11 cellular contexts compared by ENCODE assay signal in the genomic region with DNA sequence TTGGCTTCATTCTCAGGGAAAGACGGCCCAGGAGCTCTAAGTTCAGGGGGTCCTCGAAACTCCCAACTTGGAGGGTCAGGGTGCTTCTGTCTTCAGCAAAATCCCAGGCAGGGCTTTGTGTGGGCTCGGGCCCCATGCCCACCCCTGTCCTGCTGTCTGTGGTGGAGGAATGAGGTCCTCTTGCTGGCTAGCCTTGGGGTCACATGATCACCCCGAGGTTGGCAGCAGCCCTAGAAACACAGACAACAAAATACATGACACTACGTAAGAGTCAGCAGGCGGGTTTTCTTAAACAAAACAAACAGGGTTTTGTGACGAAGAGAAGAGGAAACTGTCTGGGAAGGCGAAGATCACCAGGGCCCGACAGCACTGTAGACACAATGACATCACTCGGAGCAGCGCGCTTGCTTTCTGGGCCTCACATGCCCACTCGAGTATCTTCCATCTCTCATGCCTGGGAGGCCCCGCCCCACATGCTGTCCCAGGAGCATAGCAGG.
DNase-seq lines count a peak whose midpoint lies in the region; ATAC-seq and TF ChIP-seq lines count a peak whose summit lies in the region.
"Had no signal": no experiment of that assay in that cellular context is flagged by ENCODE, and none has a peak within 500 bp of the region (broad histone marks: within the 10 kb centered on the region; RNA-seq: fewer than 3 reads in every experiment).

No MANE protein-coding gene starts in this region.

- TF ChIP-seq CTCF in fibroblast of the aortic adventitia (IDR thresholded peaks at IDR 0.05; ENCODE audit: insufficient read depth, low read length) = no peak

- ATAC-seq in HG03354 (IDR thresholded peaks at IDR 0.05; ENCODE audit: poor library complexity, severe bottlenecking, unreplicated experiment) = no peak

- peak; percentile 89 for DNase-seq in CD1c-positive myeloid dendritic cell (ENCODE audit: extremely low spot score)
- peak; percentile 29 for DNase-seq in RPMI7951 (ENCODE audit: low read depth)
- peak; percentile 71 for DNase-seq in fibroblast of the aortic adventitia (ENCODE audit: low read depth)
- peak; percentile 60 for DNase-seq in non-pigmented ciliary epithelial cell (ENCODE audit: low read depth)
- no peak for DNase-seq in cerebellar nuclear complex (lab: John Stamatoyannopoulos, UW)
- no peak for DNase-seq in activated effector memory CD4-positive, alpha-beta T cell treated with Interleukin-2 at 50 U/mL for 16 hours
- DNase-seq in NCI-H446 treated with DMSO at 0.1 percent for 48 hours (lab: John Stamatoyannopoulos, UW) = no peak
- DNase-seq: activated CD4-positive, alpha-beta T cell treated with anti-CD3 and anti-CD28 coated beads, Interleukin-2, amount 10 ng/mL, durations not matched to agents 24 days and 14 days; esophagus squamous epithelium; NCI-H1694 had no signal

- H3K4me3 ChIP-seq in fibroblast of the aortic adventitia (ENCODE audit: low read depth, low read length) = no peak overlapping the region
- H3K4me3 ChIP-seq: esophagus squamous epithelium had no signal

Comparison
In these comparisons a context has a peak if more than half of its experiments do, and no peak if none do; other contexts are left out.
1. DNase-seq: peak in CD1c-positive myeloid dendritic cell (single experiment), RPMI7951 (single experiment), fibroblast of the aortic adventitia (single experiment) and non-pigmented ciliary epithelial cell (single experiment); none in cerebellar nuclear complex (0 of 2), activated effector memory CD4-positive, alpha-beta T cell treated with Interleukin-2 at 50 U/mL for 16 hours (single experiment) and NCI-H446 treated with DMSO at 0.1 percent for 48 hours (single experiment).